In genomic region chr15:37100109-37100873, GRCh38 we compare ENCODE assay signal across 1 cellular context.
TF ChIP-seq lines count a peak whose summit lies in the region.

Gene MEIS2, minus strand, starts transcription at chr15:37100549. Its CDS starts 1,083 bp downstream, at chr15:37099466.

TF ChIP-seq in K562, 482 proteins besides CTCF, POLR2A, EP300 and RAD21 (continued from another document and continues in another):
- TF ChIP-seq, protein P1, sequence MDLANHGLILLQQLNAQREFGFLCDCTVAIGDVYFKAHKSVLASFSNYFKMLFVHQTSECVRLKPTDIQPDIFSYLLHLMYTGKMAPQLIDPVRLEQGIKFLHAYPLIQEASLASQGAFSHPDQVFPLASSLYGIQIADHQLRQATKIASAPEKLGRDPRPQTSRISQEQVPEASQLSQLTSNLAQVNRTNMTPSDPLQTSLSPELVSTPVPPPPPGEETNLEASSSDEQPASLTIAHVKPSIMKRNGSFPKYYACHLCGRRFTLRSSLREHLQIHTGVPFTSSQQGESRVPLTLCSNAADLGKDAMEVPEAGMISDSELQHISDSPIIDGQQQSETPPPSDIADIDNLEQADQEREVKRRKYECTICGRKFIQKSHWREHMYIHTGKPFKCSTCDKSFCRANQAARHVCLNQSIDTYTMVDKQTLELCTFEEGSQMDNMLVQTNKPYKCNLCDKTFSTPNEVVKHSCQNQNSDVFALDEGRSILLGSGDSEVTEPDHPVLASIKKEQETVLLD (IDR thresholded peaks at IDR 0.05), result peak; percentile 58
- TF ChIP-seq, protein P2, sequence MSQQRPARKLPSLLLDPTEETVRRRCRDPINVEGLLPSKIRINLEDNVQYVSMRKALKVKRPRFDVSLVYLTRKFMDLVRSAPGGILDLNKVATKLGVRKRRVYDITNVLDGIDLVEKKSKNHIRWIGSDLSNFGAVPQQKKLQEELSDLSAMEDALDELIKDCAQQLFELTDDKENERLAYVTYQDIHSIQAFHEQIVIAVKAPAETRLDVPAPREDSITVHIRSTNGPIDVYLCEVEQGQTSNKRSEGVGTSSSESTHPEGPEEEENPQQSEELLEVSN (IDR thresholded peaks at IDR 0.05; ENCODE audit: borderline replicate concordance in 1 of 2, extremely low read depth in 1 of 2, insufficient read depth in 1 of 2, insufficient read length in 1 of 2, low read depth in 1 of 2, low read length in 1 of 2, poor library complexity in 1 of 2, severe bottlenecking in 1 of 2), result peak; percentile 40 to 47
- TF ChIP-seq MTA1 (IDR thresholded peaks at IDR 0.05; ENCODE audit: borderline replicate concordance), result 0 out of 2 replicates have a peak, but pooled peaks have one; percentile 15
- TF ChIP-seq, protein P3, sequence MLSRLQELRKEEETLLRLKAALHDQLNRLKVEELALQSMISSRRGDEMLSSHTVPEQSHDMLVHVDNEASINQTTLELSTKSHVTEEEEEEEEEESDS (CRISPR knock-in tag; IDR thresholded peaks at IDR 0.05), result no peak
- TF ChIP-seq ARID1B (IDR thresholded peaks at IDR 0.05), result no peak
- TF ChIP-seq, protein P4, sequence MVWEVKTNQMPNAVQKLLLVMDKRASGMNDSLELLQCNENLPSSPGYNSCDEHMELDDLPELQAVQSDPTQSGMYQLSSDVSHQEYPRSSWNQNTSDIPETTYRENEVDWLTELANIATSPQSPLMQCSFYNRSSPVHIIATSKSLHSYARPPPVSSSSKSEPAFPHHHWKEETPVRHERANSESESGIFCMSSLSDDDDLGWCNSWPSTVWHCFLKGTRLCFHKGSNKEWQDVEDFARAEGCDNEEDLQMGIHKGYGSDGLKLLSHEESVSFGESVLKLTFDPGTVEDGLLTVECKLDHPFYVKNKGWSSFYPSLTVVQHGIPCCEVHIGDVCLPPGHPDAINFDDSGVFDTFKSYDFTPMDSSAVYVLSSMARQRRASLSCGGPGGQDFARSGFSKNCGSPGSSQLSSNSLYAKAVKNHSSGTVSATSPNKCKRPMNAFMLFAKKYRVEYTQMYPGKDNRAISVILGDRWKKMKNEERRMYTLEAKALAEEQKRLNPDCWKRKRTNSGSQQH (CRISPR knock-in tag; IDR thresholded peaks at IDR 0.05), result peak; percentile 72; the same call in 1 of the 2 replicates
- TF ChIP-seq, protein P5, sequence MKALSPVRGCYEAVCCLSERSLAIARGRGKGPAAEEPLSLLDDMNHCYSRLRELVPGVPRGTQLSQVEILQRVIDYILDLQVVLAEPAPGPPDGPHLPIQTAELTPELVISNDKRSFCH (CRISPR knock-in tag; IDR thresholded peaks at IDR 0.05), result no peak
- TF ChIP-seq, protein P5 (tag; IDR thresholded peaks at IDR 0.05), result peak; percentile 37; the same call in 1 of the 2 replicates
- TF ChIP-seq GTF2F1 (IDR thresholded peaks at IDR 0.05; ENCODE audit: low read depth, low read length), result 0 out of 2 replicates have a peak, but pooled peaks have one; percentile 36
- TF ChIP-seq, protein P6, sequence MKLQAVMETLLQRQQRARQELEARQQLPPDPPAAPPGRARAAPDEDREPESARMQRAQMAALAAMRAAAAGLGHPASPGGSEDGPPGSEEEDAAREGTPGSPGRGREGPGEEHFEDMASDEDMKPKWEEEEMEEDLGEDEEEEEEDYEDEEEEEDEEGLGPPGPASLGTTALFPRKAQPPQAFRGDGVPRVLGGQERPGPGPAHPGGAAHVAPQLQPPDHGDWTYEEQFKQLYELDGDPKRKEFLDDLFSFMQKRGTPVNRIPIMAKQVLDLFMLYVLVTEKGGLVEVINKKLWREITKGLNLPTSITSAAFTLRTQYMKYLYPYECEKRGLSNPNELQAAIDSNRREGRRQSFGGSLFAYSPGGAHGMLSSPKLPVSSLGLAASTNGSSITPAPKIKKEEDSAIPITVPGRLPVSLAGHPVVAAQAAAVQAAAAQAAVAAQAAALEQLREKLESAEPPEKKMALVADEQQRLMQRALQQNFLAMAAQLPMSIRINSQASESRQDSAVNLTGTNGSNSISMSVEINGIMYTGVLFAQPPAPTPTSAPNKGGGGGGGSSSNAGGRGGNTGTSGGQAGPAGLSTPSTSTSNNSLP (IDR thresholded peaks at IDR 0.05; ENCODE audit: borderline replicate concordance, low read depth, low read length), result no peak
- TF ChIP-seq ZKSCAN1 (IDR thresholded peaks at IDR 0.05; ENCODE audit: low read depth, low read length), result no peak
- TF ChIP-seq, protein P7, sequence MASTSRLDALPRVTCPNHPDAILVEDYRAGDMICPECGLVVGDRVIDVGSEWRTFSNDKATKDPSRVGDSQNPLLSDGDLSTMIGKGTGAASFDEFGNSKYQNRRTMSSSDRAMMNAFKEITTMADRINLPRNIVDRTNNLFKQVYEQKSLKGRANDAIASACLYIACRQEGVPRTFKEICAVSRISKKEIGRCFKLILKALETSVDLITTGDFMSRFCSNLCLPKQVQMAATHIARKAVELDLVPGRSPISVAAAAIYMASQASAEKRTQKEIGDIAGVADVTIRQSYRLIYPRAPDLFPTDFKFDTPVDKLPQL (IDR thresholded peaks at IDR 0.05; ENCODE audit: extremely low read depth, insufficient read length), result no peak
- TF ChIP-seq, protein P8, sequence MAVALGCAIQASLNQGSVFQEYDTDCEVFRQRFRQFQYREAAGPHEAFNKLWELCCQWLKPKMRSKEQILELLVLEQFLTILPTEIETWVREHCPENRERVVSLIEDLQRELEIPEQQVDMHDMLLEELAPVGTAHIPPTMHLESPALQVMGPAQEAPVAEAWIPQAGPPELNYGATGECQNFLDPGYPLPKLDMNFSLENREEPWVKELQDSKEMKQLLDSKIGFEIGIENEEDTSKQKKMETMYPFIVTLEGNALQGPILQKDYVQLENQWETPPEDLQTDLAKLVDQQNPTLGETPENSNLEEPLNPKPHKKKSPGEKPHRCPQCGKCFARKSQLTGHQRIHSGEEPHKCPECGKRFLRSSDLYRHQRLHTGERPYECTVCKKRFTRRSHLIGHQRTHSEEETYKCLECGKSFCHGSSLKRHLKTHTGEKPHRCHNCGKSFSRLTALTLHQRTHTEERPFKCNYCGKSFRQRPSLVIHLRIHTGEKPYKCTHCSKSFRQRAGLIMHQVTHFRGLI (CRISPR knock-in tag; IDR thresholded peaks at IDR 0.05), result no peak; the same call in 1 of the 2 replicates
- TF ChIP-seq EZH2 (IDR thresholded peaks at IDR 0.05; ENCODE audit: borderline replicate concordance, low read depth, low read length), result no peak
- TF ChIP-seq RFX5 (IDR thresholded peaks at IDR 0.05; ENCODE audit: low read depth, low read length), result no peak
- TF ChIP-seq, protein P9, sequence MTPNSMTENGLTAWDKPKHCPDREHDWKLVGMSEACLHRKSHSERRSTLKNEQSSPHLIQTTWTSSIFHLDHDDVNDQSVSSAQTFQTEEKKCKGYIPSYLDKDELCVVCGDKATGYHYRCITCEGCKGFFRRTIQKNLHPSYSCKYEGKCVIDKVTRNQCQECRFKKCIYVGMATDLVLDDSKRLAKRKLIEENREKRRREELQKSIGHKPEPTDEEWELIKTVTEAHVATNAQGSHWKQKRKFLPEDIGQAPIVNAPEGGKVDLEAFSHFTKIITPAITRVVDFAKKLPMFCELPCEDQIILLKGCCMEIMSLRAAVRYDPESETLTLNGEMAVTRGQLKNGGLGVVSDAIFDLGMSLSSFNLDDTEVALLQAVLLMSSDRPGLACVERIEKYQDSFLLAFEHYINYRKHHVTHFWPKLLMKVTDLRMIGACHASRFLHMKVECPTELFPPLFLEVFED (CRISPR knock-in tag; conservative IDR thresholded peaks at IDR 0.05), result peak; percentile 68; the same call in 1 of the 2 replicates
- no peak for TF ChIP-seq ZNF239 (CRISPR knock-in tag; IDR thresholded peaks at IDR 0.05)
- TF ChIP-seq RBFOX2 (IDR thresholded peaks at IDR 0.05; ENCODE audit: low read depth, low read length), result peak; percentile 88
- peak; percentile 44; the same call in 1 of the 2 replicates for TF ChIP-seq ETV1 (tag; conservative IDR thresholded peaks at IDR 0.05; ENCODE audit: low read depth)
- TF ChIP-seq, protein P10, sequence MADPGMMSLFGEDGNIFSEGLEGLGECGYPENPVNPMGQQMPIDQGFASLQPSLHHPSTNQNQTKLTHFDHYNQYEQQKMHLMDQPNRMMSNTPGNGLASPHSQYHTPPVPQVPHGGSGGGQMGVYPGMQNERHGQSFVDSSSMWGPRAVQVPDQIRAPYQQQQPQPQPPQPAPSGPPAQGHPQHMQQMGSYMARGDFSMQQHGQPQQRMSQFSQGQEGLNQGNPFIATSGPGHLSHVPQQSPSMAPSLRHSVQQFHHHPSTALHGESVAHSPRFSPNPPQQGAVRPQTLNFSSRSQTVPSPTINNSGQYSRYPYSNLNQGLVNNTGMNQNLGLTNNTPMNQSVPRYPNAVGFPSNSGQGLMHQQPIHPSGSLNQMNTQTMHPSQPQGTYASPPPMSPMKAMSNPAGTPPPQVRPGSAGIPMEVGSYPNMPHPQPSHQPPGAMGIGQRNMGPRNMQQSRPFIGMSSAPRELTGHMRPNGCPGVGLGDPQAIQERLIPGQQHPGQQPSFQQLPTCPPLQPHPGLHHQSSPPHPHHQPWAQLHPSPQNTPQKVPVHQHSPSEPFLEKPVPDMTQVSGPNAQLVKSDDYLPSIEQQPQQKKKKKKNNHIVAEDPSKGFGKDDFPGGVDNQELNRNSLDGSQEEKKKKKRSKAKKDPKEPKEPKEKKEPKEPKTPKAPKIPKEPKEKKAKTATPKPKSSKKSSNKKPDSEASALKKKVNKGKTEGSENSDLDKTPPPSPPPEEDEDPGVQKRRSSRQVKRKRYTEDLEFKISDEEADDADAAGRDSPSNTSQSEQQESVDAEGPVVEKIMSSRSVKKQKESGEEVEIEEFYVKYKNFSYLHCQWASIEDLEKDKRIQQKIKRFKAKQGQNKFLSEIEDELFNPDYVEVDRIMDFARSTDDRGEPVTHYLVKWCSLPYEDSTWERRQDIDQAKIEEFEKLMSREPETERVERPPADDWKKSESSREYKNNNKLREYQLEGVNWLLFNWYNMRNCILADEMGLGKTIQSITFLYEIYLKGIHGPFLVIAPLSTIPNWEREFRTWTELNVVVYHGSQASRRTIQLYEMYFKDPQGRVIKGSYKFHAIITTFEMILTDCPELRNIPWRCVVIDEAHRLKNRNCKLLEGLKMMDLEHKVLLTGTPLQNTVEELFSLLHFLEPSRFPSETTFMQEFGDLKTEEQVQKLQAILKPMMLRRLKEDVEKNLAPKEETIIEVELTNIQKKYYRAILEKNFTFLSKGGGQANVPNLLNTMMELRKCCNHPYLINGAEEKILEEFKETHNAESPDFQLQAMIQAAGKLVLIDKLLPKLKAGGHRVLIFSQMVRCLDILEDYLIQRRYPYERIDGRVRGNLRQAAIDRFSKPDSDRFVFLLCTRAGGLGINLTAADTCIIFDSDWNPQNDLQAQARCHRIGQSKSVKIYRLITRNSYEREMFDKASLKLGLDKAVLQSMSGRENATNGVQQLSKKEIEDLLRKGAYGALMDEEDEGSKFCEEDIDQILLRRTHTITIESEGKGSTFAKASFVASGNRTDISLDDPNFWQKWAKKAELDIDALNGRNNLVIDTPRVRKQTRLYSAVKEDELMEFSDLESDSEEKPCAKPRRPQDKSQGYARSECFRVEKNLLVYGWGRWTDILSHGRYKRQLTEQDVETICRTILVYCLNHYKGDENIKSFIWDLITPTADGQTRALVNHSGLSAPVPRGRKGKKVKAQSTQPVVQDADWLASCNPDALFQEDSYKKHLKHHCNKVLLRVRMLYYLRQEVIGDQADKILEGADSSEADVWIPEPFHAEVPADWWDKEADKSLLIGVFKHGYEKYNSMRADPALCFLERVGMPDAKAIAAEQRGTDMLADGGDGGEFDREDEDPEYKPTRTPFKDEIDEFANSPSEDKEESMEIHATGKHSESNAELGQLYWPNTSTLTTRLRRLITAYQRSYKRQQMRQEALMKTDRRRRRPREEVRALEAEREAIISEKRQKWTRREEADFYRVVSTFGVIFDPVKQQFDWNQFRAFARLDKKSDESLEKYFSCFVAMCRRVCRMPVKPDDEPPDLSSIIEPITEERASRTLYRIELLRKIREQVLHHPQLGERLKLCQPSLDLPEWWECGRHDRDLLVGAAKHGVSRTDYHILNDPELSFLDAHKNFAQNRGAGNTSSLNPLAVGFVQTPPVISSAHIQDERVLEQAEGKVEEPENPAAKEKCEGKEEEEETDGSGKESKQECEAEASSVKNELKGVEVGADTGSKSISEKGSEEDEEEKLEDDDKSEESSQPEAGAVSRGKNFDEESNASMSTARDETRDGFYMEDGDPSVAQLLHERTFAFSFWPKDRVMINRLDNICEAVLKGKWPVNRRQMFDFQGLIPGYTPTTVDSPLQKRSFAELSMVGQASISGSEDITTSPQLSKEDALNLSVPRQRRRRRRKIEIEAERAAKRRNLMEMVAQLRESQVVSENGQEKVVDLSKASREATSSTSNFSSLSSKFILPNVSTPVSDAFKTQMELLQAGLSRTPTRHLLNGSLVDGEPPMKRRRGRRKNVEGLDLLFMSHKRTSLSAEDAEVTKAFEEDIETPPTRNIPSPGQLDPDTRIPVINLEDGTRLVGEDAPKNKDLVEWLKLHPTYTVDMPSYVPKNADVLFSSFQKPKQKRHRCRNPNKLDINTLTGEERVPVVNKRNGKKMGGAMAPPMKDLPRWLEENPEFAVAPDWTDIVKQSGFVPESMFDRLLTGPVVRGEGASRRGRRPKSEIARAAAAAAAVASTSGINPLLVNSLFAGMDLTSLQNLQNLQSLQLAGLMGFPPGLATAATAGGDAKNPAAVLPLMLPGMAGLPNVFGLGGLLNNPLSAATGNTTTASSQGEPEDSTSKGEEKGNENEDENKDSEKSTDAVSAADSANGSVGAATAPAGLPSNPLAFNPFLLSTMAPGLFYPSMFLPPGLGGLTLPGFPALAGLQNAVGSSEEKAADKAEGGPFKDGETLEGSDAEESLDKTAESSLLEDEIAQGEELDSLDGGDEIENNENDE (IDR thresholded peaks at IDR 0.05; ENCODE audit: low read depth, low read length), result no peak
- peak; percentile 47; the same call in 1 of the 2 replicates for TF ChIP-seq CTBP1 (IDR thresholded peaks at IDR 0.05; ENCODE audit: borderline replicate concordance)
- TF ChIP-seq HOXB6 (CRISPR knock-in tag; IDR thresholded peaks at IDR 0.05; ENCODE audit: borderline replicate concordance), result no peak
- no peak for TF ChIP-seq SMAD1 (IDR thresholded peaks at IDR 0.05; ENCODE audit: low read depth, low read length, partially characterized antibody)
- TF ChIP-seq PREB (CRISPR knock-in tag; IDR thresholded peaks at IDR 0.05), result no peak
- no peak for TF ChIP-seq HEY1 (CRISPR knock-in tag; IDR thresholded peaks at IDR 0.05; ENCODE audit: borderline replicate concordance)
- peak; percentile 61 for TF ChIP-seq HMGN3 (IDR thresholded peaks at IDR 0.05; ENCODE audit: borderline replicate concordance, extremely low read depth, insufficient read length, low read depth, low read length)
- peak; percentile 48 to 54 for TF ChIP-seq MLLT1 (IDR thresholded peaks at IDR 0.05)
- TF ChIP-seq CBX1 (IDR thresholded peaks at IDR 0.05; ENCODE audit: low read depth), result no peak
